6 cellular contexts compared by ENCODE assay signal in the genomic region with DNA sequence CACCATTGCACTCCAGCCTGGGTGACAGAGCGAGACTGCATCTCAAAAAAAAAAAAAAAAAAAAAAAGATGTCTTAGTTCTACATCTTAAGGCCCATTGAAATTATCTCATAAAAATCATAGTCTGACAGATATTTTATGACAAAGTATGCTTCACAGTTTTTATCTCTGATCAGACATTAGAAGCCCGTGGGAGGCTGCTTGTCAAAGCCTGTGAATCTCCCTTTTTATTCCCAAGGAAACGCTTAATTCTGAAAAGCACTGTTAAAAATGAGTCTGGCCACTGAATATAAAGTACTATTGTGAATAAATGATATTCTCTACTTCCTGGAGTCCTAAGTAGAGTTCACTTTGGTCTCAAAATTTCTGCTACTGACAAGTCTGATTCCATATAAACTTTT.
"Had no signal": no experiment of that assay in that cellular context is flagged by ENCODE, and none has a peak within 500 bp of the region (broad histone marks: within the 10 kb centered on the region; RNA-seq: fewer than 3 reads in every experiment).

No MANE protein-coding gene starts in this region.

- H3K4me1 Mint-ChIP-seq: IgD-negative memory B cell had no signal

- H3K4me3 Mint-ChIP-seq: IgD-negative memory B cell had no signal

- ATAC-seq: HepG2, K562 had no signal

- DNase-seq: IMR-90, KBM-7 had no signal

- H3K27ac Mint-ChIP-seq: IgD-negative memory B cell had no signal

- H3K4me3 ChIP-seq: K562 had no signal

- H3K27ac ChIP-seq: HL-60 had no signal
